12 cellular contexts compared by ENCODE assay signal in the genomic region with DNA sequence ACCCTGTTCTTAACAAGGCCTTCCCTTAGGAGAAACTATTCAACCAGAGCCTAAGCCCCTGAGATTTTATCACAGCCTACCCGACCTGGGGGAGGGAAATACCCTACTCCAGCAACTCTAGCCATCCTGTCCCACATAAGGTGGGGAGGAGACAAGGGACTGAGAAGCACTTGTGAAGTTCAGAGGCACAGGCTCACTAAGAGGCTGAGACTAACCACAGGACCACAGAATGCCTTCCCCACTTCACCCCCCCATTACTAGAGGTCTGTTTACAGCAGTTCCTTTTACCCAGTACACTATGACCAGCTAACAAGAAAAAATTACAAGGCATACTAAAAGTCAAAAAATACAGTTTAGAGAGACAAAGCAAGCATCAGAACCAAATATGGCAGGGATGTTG.
DNase-seq lines count a peak whose midpoint lies in the region; ATAC-seq lines count a peak whose summit lies in the region.
"Had no signal": no experiment of that assay in that cellular context is flagged by ENCODE, and none has a peak within 500 bp of the region (broad histone marks: within the 10 kb centered on the region; RNA-seq: fewer than 3 reads in every experiment).

No MANE protein-coding gene starts in this region.

- H3K36me3 ChIP-seq in neuronal stem cell (replicated peaks in 1 of 2; ENCODE audit: control insufficient read depth in 2 of 2, insufficient read depth in 2 of 2, low read length in 2 of 2): no peaks in the 10 kb centered on the region
- H3K36me3 ChIP-seq: transverse colon had no signal

- H3K79me1 ChIP-seq in neuronal stem cell (ENCODE audit: low read depth, low read length): no peaks in the 10 kb centered on the region

- no peak overlapping the region for H3K4me3 ChIP-seq in neuronal stem cell (ENCODE audit: low read length in 2 of 2)
- H3K4me3 ChIP-seq: transverse colon had no signal

- no peak overlapping the region for H3K23ac ChIP-seq in neuronal stem cell (ENCODE audit: low read depth, low read length, poor library complexity)

- in situ Hi-C loops in ACHN (cut with HindIII; ENCODE audit: low pct_ligation_motif_present, low pct_unique_long_range_greater_than_20kb, low sequenced_read_pairs): no loop called here

- H3K14ac ChIP-seq in neuronal stem cell (ENCODE audit: low read length): no peak overlapping the region

- H3K27ac ChIP-seq in neuronal stem cell (replicated peaks; ENCODE audit: low read length): no peak overlapping the region
- H3K27ac ChIP-seq: transverse colon had no signal

- H4K91ac ChIP-seq in neuronal stem cell (ENCODE audit: low read depth, low read length, poor library complexity): no peak overlapping the region

- no peak overlapping the region for H4K8ac ChIP-seq in neuronal stem cell (ENCODE audit: low read depth, low read length)

- H2BK5ac ChIP-seq in neuronal stem cell (ENCODE audit: low read length): no peak overlapping the region

- no peak overlapping the region for H3K4me2 ChIP-seq in neuronal stem cell (ENCODE audit: insufficient read depth, low read length, poor library complexity, severe bottlenecking)

- no peaks in the 10 kb centered on the region for H3K4me1 ChIP-seq in neuronal stem cell (ENCODE audit: control insufficient read depth in 2 of 2, insufficient read depth in 1 of 2, low read depth in 1 of 2, low read length in 2 of 2)
- H3K4me1 ChIP-seq: transverse colon had no signal

- no peak overlapping the region for H2AFZ ChIP-seq in neuronal stem cell (ENCODE audit: low read length)

- H2AK5ac ChIP-seq in neuronal stem cell (ENCODE audit: low read depth, low read length): no peak overlapping the region

- H2BK120ac ChIP-seq in neuronal stem cell (ENCODE audit: low read depth, low read length): no peak overlapping the region

- peaks cover 0 to 4% (median 0%) of the 10 kb centered on the region in 3 experiments for H3K27me3 ChIP-seq in neuronal stem cell (ENCODE audit: control insufficient read depth in 3 of 3, insufficient read depth in 3 of 3, low read depth in 1 of 3, low read length in 3 of 3)
- H3K27me3 ChIP-seq: transverse colon had no signal

- no peak overlapping the region for H3K9ac ChIP-seq in neuronal stem cell (ENCODE audit: low read depth, low read length, poor library complexity)

- no peak overlapping the region for H3K4ac ChIP-seq in neuronal stem cell (ENCODE audit: low read length)

- ATAC-seq in GM18517 (IDR thresholded peaks at IDR 0.05; ENCODE audit: unreplicated experiment) (peak; percentile 62), GM21619 (IDR thresholded peaks at IDR 0.05; ENCODE audit: unreplicated experiment) (peak; percentile 87), HG03196 (IDR thresholded peaks at IDR 0.05; ENCODE audit: unreplicated experiment) (peak; percentile 50), esophagus mucosa (peak; percentile 38)
- ATAC-seq: right cardiac atrium had no signal

- H3K18ac ChIP-seq in neuronal stem cell (ENCODE audit: low read length): no peak overlapping the region

- H2BK15ac ChIP-seq in neuronal stem cell (ENCODE audit: low read length): no peak overlapping the region

- WGBS in neuronal stem cell (ENCODE audit: extremely low coverage in 2 of 2, insufficient read length in 2 of 2, insufficient replicate concordance in 1 of 2), 2 donors: no CpG with 5 or more reads among the region's 1 CpG

- DNase-seq in ACHN (no peak), MV-4-11 (lab: John Stamatoyannopoulos, UW) (no peak), neuronal stem cell (ENCODE audit: low spot score) (no peak)
- no peak for DNase-seq in stimulated activated CD4-positive, alpha-beta T cell treated with anti-CD3 and anti-CD28 coated beads, Interleukin-4, amount 100 ng/mL, for 1 hour
- DNase-seq: activated gamma-delta T cell, GOT3, right cardiac atrium, transverse colon had no signal

- H3K9me3 ChIP-seq in neuronal stem cell (replicated peaks in 1 of 2; ENCODE audit: control insufficient read depth in 2 of 2, insufficient read depth in 1 of 2, low read depth in 1 of 2, low read length in 2 of 2): no peaks in the 10 kb centered on the region
- H3K9me3 ChIP-seq: transverse colon had no signal

- H2BK12ac ChIP-seq in neuronal stem cell (ENCODE audit: low read length): no peak overlapping the region
